ENCODE assay signal across 1 cellular context in the genomic region with DNA sequence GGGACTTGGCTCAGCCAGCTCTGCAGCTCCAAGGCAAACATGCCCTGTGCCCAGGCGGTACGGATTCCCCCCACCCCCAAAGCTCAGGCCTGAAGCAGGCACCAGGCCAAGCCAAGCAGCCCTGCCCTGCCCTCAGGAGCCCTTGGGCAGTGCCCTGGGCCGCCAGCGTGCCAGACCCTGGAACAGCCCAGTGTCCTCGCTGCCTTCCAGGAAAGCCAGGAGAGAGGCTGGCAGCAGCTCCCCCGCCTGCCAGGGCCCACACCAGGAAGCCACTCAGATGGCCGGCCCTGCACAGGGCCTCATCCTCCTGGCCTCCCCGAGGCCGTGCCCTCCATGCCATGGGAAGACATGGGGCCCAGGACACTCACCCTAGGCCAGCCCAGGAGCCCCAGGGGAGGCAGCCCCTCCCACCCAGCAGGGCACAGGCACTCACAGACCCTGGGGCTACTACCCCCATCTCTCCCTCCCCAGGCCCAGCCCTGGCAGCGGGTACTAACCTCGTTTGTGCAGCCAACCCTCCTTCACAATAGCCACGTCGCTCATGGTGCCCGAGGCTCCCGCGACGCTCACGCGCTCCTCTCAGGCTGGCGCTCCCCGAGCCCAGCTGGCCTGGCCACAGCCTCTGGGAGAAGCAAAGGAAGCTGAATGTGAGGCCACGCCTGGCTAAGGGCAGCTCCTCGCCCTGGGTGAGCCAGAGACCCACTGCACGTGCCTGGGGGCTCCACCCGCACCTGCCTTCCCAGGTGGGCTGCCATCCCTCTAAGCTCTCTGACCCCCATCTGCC.
TF ChIP-seq lines count a peak whose summit lies in the region.

No MANE protein-coding gene starts in this region.

TF ChIP-seq in H1, 55 proteins besides CTCF, POLR2A, EP300 and RAD21:
- TF ChIP-seq SP2 (IDR thresholded peaks at IDR 0.05; ENCODE audit: low read length) (no peak), SIRT6 (IDR thresholded peaks at IDR 0.05; ENCODE audit: low read length) (no peak), CHD1 (IDR thresholded peaks at IDR 0.05; ENCODE audit: low read depth, low read length) (no peak), CBX5 (IDR thresholded peaks at IDR 0.05; ENCODE audit: low read depth, low read length) (no peak), TAF7 (optimal IDR thresholded peaks at IDR 0.05; ENCODE audit: borderline replicate concordance, low read depth, low read length) (no peak), SAP30 (IDR thresholded peaks at IDR 0.05; ENCODE audit: insufficient read depth, insufficient replicate concordance, low read length) (no peak), JUND (IDR thresholded peaks at IDR 0.05; ENCODE audit: low read length) (no peak), BRCA1 (IDR thresholded peaks at IDR 0.05; ENCODE audit: low read depth, low read length) (no peak), GTF2F1 (IDR thresholded peaks at IDR 0.05; ENCODE audit: borderline replicate concordance, low read depth, low read length) (no peak), KDM5A (IDR thresholded peaks at IDR 0.05; ENCODE audit: low read length) (no peak), RFX5 (IDR thresholded peaks at IDR 0.05; ENCODE audit: borderline replicate concordance, low read depth, low read length) (no peak), ASH2L (IDR thresholded peaks at IDR 0.05; ENCODE audit: low read length) (no peak), EGR1 (IDR thresholded peaks at IDR 0.05; ENCODE audit: borderline replicate concordance, low read depth, low read length) (no peak), CBX8 (IDR thresholded peaks at IDR 0.05; ENCODE audit: borderline replicate concordance, low read depth, low read length) (no peak), NANOG (IDR thresholded peaks at IDR 0.05; ENCODE audit: insufficient read depth, low read depth, low read length, poor library complexity, severe bottlenecking) (no peak), JUN (IDR thresholded peaks at IDR 0.05; ENCODE audit: low read depth, low read length) (no peak), FOSL1 (IDR thresholded peaks at IDR 0.05; ENCODE audit: insufficient read depth, low read depth, low read length) (no peak), SIX5 (IDR thresholded peaks at IDR 0.05; ENCODE audit: low read depth, low read length) (no peak), CTBP2 (IDR thresholded peaks at IDR 0.05; ENCODE audit: borderline replicate concordance, insufficient read depth, insufficient read length, low read length) (no peak)
- TF ChIP-seq, protein P1, sequence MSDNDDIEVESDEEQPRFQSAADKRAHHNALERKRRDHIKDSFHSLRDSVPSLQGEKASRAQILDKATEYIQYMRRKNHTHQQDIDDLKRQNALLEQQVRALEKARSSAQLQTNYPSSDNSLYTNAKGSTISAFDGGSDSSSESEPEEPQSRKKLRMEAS (IDR thresholded peaks at IDR 0.05), result no peak
